Comparison of ENCODE assay signal across 8 cellular contexts in genomic region chr2:111454404-111454803, GRCh38.
A peak's percentile ranks its signal among the peaks of the same experiment; 100 is the strongest.
DNase-seq lines count a peak whose midpoint lies in the region; ATAC-seq and TF ChIP-seq lines count a peak whose summit lies in the region.
"Not testable (repeated sequence)": the region's sequence is repeated elsewhere in the genome, so short reads cannot be mapped to it uniquely, and the experiment has no call there.

No MANE protein-coding gene starts in this region.

- not testable (repeated sequence) for H3K4me3 Mint-ChIP-seq in CD4-positive, alpha-beta memory T cell; activated CD4-positive, alpha-beta memory T cell treated with anti-CD3 and anti-CD28 coated beads for 36 hours

- not testable (repeated sequence) for H3K27me3 Mint-ChIP-seq in CD4-positive, alpha-beta memory T cell; activated CD4-positive, alpha-beta memory T cell treated with anti-CD3 and anti-CD28 coated beads for 36 hours

- not testable (repeated sequence) for H3K4me1 Mint-ChIP-seq in CD4-positive, alpha-beta memory T cell
- peaks cover 12% of the 10 kb centered on the region for H3K4me1 Mint-ChIP-seq in activated CD4-positive, alpha-beta memory T cell treated with anti-CD3 and anti-CD28 coated beads for 36 hours (ENCODE audit: low read depth)

- peak; percentile 58 to 69 (median 64) for DNase-seq in CD4-positive, alpha-beta memory T cell
- DNase-seq in LNCaP clone FGC (ENCODE audit: low read depth) (peak; percentile 39), iris pigment epithelial cell (ENCODE audit: low read depth) (peak; percentile 82), retina (peak; percentile 36)
- DNase-seq in activated CD4-positive, alpha-beta memory T cell treated with anti-CD3 and anti-CD28 coated beads for 36 hours: peak; percentile 45
- DNase-seq in effector CD4-positive, alpha-beta T cell: peak; percentile 11

- ATAC-seq in GM19328 (IDR thresholded peaks at IDR 0.05; ENCODE audit: unreplicated experiment): peak; percentile 78
- ATAC-seq in HG02798 (IDR thresholded peaks at IDR 0.05; ENCODE audit: poor library complexity, unreplicated experiment): peak; percentile 83

- H3K27me3 ChIP-seq in CD4-positive, alpha-beta memory T cell (ENCODE audit: insufficient read depth, low read length): not testable (repeated sequence)

- not testable (repeated sequence) for H3K4me1 ChIP-seq in CD4-positive, alpha-beta memory T cell (ENCODE audit: insufficient read depth, low read length)

- H3K36me3 ChIP-seq in CD4-positive, alpha-beta memory T cell (ENCODE audit: insufficient read depth, low read length): not testable (repeated sequence)

- CTCF ChIA-PET in CD4-positive, alpha-beta memory T cell (lab: Charles Lee; ENCODE audit: partially characterized antibody); activated CD4-positive, alpha-beta memory T cell treated with anti-CD3 and anti-CD28 coated beads for 36 hours (lab: Charles Lee): not testable (repeated sequence)

- not testable (repeated sequence) for H3K9me3 ChIP-seq in CD4-positive, alpha-beta memory T cell (ENCODE audit: control insufficient read depth in 1 of 2, low read length in 2 of 2)

- POLR2A ChIA-PET in CD4-positive, alpha-beta memory T cell (lab: Charles Lee; ENCODE audit: partially characterized antibody); activated CD4-positive, alpha-beta memory T cell treated with anti-CD3 and anti-CD28 coated beads for 36 hours (lab: Charles Lee): not testable (repeated sequence)

- peak; percentile 40 for TF ChIP-seq CTCF in LNCaP clone FGC (IDR thresholded peaks at IDR 0.05; ENCODE audit: control insufficient read depth, extremely low read depth, insufficient read depth)

- intact Hi-C loops in CD4-positive, alpha-beta memory T cell (cut with micrococcal nuclease): not testable (repeated sequence)
- intact Hi-C loops in activated CD4-positive, alpha-beta memory T cell treated with anti-CD3 and anti-CD28 coated beads for 36 hours (cut with micrococcal nuclease): loop anchor here (10.0 kb wide), 1 partner anchor 340 kb away; no protein-coding TSS in a partner anchor

- H3K27ac ChIP-seq in CD4-positive, alpha-beta memory T cell (ENCODE audit: low read depth, low read length): not testable (repeated sequence)

- H3K4me3 ChIP-seq in CD4-positive, alpha-beta memory T cell (ENCODE audit: low read length in 2 of 2); LNCaP clone FGC (ENCODE audit: low read depth, low read length): not testable (repeated sequence)

- not testable (repeated sequence) for H3K36me3 Mint-ChIP-seq in CD4-positive, alpha-beta memory T cell; activated CD4-positive, alpha-beta memory T cell treated with anti-CD3 and anti-CD28 coated beads for 36 hours

- H3K9me3 Mint-ChIP-seq in CD4-positive, alpha-beta memory T cell; activated CD4-positive, alpha-beta memory T cell treated with anti-CD3 and anti-CD28 coated beads for 36 hours: not testable (repeated sequence)

- not testable (repeated sequence) for H3K27ac Mint-ChIP-seq in CD4-positive, alpha-beta memory T cell; activated CD4-positive, alpha-beta memory T cell treated with anti-CD3 and anti-CD28 coated beads for 36 hours

Comparison
In these comparisons a context has a peak if more than half of its experiments do, and no peak if none do; other contexts are left out.
1. DNase-seq: peak in every context shown above with its lines; median percentile 82 in iris pigment epithelial cell; 64 in CD4-positive, alpha-beta memory T cell; 45 in activated CD4-positive, alpha-beta memory T cell treated with anti-CD3 and anti-CD28 coated beads for 36 hours; 39 in LNCaP clone FGC; 36 in retina; 11 in effector CD4-positive, alpha-beta T cell.